28 cellular contexts compared by ENCODE assay signal in genomic region chr4:33465565-33465964, GRCh38.
"Had no signal": no experiment of that assay in that cellular context is flagged by ENCODE, and none has a peak within 500 bp of the region (broad histone marks: within the 10 kb centered on the region; RNA-seq: fewer than 3 reads in every experiment).

No MANE protein-coding gene starts in this region.

- H3K36me3 ChIP-seq: colonic mucosa, esophagus squamous epithelium, heart right ventricle, left lung, lower lobe of right lung had no signal

- H3K27ac Mint-ChIP-seq: dendritic cell treated with granulocyte-macrophage colony-stimulating factor and Interleukin-4, amounts not matched to agents 40 ng/mL and 50 ng/mL, for 4 days; effector memory CD8-positive, alpha-beta T cell; endodermal cell; mesothelial cell of epicardium; naive B cell; naive thymus-derived CD8-positive, alpha-beta T cell had no signal

- H3K4me1 ChIP-seq: colonic mucosa, esophagus squamous epithelium, heart right ventricle, left lung, lower lobe of right lung had no signal

- H3K4me3 Mint-ChIP-seq: dendritic cell treated with granulocyte-macrophage colony-stimulating factor and Interleukin-4, amounts not matched to agents 40 ng/mL and 50 ng/mL, for 4 days; effector memory CD8-positive, alpha-beta T cell; endodermal cell; mesothelial cell of epicardium; naive B cell; naive thymus-derived CD8-positive, alpha-beta T cell had no signal

- H3K4me1 Mint-ChIP-seq: endodermal cell; mesothelial cell of epicardium; naive B cell; naive thymus-derived CD8-positive, alpha-beta T cell had no signal

- H3K4me3 ChIP-seq: colonic mucosa, esophagus squamous epithelium, heart right ventricle, left lung, lower lobe of right lung, mucosa of descending colon had no signal

- H3K36me3 Mint-ChIP-seq: naive B cell; naive thymus-derived CD8-positive, alpha-beta T cell had no signal

- H3K9me3 ChIP-seq: colonic mucosa, esophagus squamous epithelium, left lung, lower lobe of right lung had no signal

- DNase-seq: colonic mucosa; cortex of kidney; effector CD8-positive, alpha-beta T cell; effector memory CD8-positive, alpha-beta T cell; endodermal cell; erythroblast; esophagus squamous epithelium; foreskin fibroblast; foreskin melanocyte; glutamatergic neuron; head of caudate nucleus; heart right ventricle; hippocampal formation; left cardiac atrium; left lung; left ventricle myocardium superior; lower lobe of right lung; mesenchymal stem cell; mucosa of descending colon; naive B cell; naive thymus-derived CD8-positive, alpha-beta T cell had no signal

- H3K27me3 Mint-ChIP-seq: dendritic cell treated with granulocyte-macrophage colony-stimulating factor and Interleukin-4, amounts not matched to agents 40 ng/mL and 50 ng/mL, for 4 days; effector memory CD8-positive, alpha-beta T cell; naive B cell; naive thymus-derived CD8-positive, alpha-beta T cell had no signal

- ATAC-seq: effector memory CD8-positive, alpha-beta T cell; esophagus mucosa; heart right ventricle; left cardiac atrium; left lung; left ventricle myocardium superior; lower lobe of right lung; mucosa of descending colon; naive thymus-derived CD8-positive, alpha-beta T cell had no signal

- H3K27me3 ChIP-seq: colonic mucosa, esophagus squamous epithelium, heart right ventricle, left lung had no signal

- FAIRE-seq: endometrium, islet of Langerhans, keratinocyte had no signal

- H3K27ac ChIP-seq: colonic mucosa, epithelial cell of prostate, esophagus squamous epithelium, heart right ventricle, left lung, lower lobe of right lung had no signal

- H3K9me3 Mint-ChIP-seq: dendritic cell treated with granulocyte-macrophage colony-stimulating factor and Interleukin-4, amounts not matched to agents 40 ng/mL and 50 ng/mL, for 4 days; endodermal cell had no signal
